In genomic region chr19:27911122-27911898, GRCh38 we compare ENCODE assay signal across 21 cellular contexts.
"Had no signal": no experiment of that assay in that cellular context is flagged by ENCODE, and none has a peak within 500 bp of the region (broad histone marks: within the 10 kb centered on the region; RNA-seq: fewer than 3 reads in every experiment).

No MANE protein-coding gene starts in this region.

- DNase-seq: IMR-90, Karpas-422, KG1, MG63, NCI-H1092, NCI-H1436, NCI-H187, NCI-H2029, NCI-H2081 treated with DMSO at 0.1 percent for 48 hours, NCI-H2171, NCI-H226, NCI-H446, NCI-H510A, NCI-H524 treated with DMSO at 0.1 percent for 48 hours, NCI-H69, NCI-H774, Right ventricle myocardium superior, RPMI8226, SIG-M5 had no signal

- FAIRE-seq: HepG2, RCC 7860 had no signal

- ATAC-seq: HepG2 had no signal
